8 cellular contexts compared by ENCODE assay signal in the genomic region with DNA sequence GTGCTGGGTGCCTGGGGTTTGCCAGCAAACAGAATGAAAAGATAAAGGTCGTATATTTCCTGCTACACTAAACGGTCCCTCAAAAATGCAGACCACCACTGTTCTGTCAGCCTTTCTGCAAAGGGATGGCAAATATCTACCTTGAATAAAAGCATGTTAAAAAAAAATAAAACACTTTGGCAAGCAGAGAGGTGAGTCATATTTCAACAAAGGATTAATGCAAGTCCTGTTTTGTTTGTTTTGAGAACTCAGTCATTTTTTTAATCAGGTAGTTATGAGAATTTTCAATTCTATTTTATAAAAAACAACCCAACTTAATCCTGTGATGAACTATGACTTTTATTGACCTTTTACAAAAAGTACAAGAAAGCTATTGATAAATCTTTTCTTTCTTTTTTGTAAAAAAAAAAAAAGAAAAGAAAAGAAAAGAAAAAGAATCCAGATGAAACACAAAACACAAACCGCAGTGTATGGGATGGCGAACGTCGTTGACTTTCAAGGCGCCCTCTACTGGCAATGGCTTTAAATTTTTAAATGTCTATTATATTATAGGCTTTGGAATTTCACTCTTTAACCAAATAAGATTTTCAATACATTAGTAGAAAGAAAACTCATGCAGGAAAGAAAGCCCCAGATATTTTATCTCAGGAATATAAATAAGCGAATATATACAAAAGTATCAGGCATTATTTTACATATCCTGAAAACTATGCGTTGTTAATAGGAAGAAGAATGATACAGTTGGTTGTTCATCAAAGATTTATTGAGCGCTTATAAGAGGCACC.
DNase-seq lines count a peak whose midpoint lies in the region; ATAC-seq, FAIRE-seq and TF ChIP-seq lines count a peak whose summit lies in the region.

No MANE protein-coding gene starts in this region.

- DNase-seq in D721Med (ENCODE audit: insufficient read length, low spot score) (no peak), HS-5 (ENCODE audit: low read depth) (peak; percentile 25), T follicular helper cell (ENCODE audit: low read depth) (peak; percentile 16), lung microvascular endothelial cell (ENCODE audit: low read depth in 2 of 2) (peak; percentile 78 to 84), upper lobe of left lung (no peak), anterior cingulate cortex (lab: John Stamatoyannopoulos, UW) (no peak)

- WGBS in upper lobe of left lung, 2 donors, result 29 to 36% methylated on average over 10 of the region's 10 CpGs

- no peak for TF ChIP-seq EP300 in upper lobe of left lung (IDR thresholded peaks at IDR 0.05)

- H3K4me1 ChIP-seq in upper lobe of left lung, result peaks cover 3 to 22% (median 13%) of the 10 kb centered on the region in 4 donors

- ATAC-seq in upper lobe of left lung (ENCODE audit: low FRiP score in 2 of 2) (peak in 1 of 2 donors; percentile 68), HG03196 (IDR thresholded peaks at IDR 0.05; ENCODE audit: unreplicated experiment) (no peak)

- no peaks in the 10 kb centered on the region for H3K36me3 ChIP-seq in upper lobe of left lung

- no peak overlapping the region for H3K27ac ChIP-seq in upper lobe of left lung

- TF ChIP-seq CTCF in D721Med (IDR thresholded peaks at IDR 0.05; ENCODE audit: insufficient read depth, missing control alignments) (peak; percentile 46), upper lobe of left lung (IDR thresholded peaks at IDR 0.05) (peak; percentile 14 to 67 (median 33))

- no peaks in the 10 kb centered on the region for H3K9me3 ChIP-seq in upper lobe of left lung

- FAIRE-seq in D721Med (lab: Jason Lieb, UNC), result no peak
- peak; percentile 92 for FAIRE-seq in colon (lab: Jason Lieb, UNC)

- no peak for TF ChIP-seq POLR2A in upper lobe of left lung (IDR thresholded peaks at IDR 0.05)

- H3K4me3 ChIP-seq in upper lobe of left lung, result no peak overlapping the region

- H3K27me3 ChIP-seq in upper lobe of left lung, result no peaks in the 10 kb centered on the region

Comparison
In these comparisons a context has a peak if more than half of its experiments do, and no peak if none do; other contexts are left out.
1. DNase-seq: peak in HS-5 (single experiment), T follicular helper cell (single experiment) and lung microvascular endothelial cell (2 of 2); none in D721Med (single experiment), upper lobe of left lung (0 of 2) and anterior cingulate cortex (0 of 58).